ENCODE assay signal across 24 cellular contexts in the genomic region with DNA sequence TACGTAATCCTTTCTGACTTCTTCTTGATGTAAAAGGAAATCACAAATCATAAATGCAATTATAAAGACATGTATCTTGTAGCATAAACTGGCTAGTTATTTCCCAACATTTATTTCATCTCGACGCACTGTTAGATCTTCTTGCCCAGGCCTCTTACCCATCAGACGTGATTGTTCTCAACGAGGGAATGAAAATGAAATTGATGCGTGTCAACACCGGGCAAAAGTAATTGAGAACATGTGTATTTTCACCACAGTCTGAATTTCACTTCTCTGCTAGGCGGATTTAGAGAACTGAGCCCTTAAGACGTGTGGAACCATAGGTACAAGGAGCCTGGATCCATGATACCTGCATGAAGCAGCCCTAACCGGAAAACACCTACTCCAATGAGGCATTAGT.
"Had no signal": no experiment of that assay in that cellular context is flagged by ENCODE, and none has a peak within 500 bp of the region (broad histone marks: within the 10 kb centered on the region; RNA-seq: fewer than 3 reads in every experiment).

No MANE protein-coding gene starts in this region.

- H3K4me3 Mint-ChIP-seq: activated CD8-positive, alpha-beta T cell treated with anti-CD3 and anti-CD28 coated beads for 36 hours; activated naive CD4-positive, alpha-beta T cell treated with anti-CD3 and anti-CD28 coated beads, Interleukin-2, amount 10 ng/mL, durations not matched to agents 7 days and 5 days; activated naive CD8-positive, alpha-beta T cell treated with anti-CD3 and anti-CD28 coated beads for 36 hours; activated T-cell treated with anti-CD3 and anti-CD28 coated beads, Interleukin-2, amount 50 U/mL, for 72 hours had no signal

- H3K4me3 ChIP-seq: adrenal gland had no signal

- FAIRE-seq: colon, RCC 7860 had no signal

- H3K4me2 ChIP-seq: SK-N-SH had no signal

- H3K4me1 Mint-ChIP-seq: activated naive CD4-positive, alpha-beta T cell treated with anti-CD3 and anti-CD28 coated beads, Interleukin-2, amount 10 ng/mL, durations not matched to agents 7 days and 5 days; activated naive CD8-positive, alpha-beta T cell treated with anti-CD3 and anti-CD28 coated beads for 36 hours had no signal

- H3K4me1 ChIP-seq: adrenal gland had no signal

- H3K36me3 Mint-ChIP-seq: activated naive CD4-positive, alpha-beta T cell treated with anti-CD3 and anti-CD28 coated beads, Interleukin-2, amount 10 ng/mL, durations not matched to agents 7 days and 5 days; activated naive CD8-positive, alpha-beta T cell treated with anti-CD3 and anti-CD28 coated beads for 36 hours had no signal

- ATAC-seq: activated CD4-positive, CD25-positive, alpha-beta regulatory T cell treated with anti-CD3 and anti-CD28 coated beads, Interleukin-2, amount 50 U/mL, for 24 hours; activated CD8-positive, alpha-beta T cell treated with anti-CD3 and anti-CD28 coated beads for 36 hours; activated T-cell treated with anti-CD3 and anti-CD28 coated beads, Interleukin-2, amount 50 U/mL, for 72 hours; PC-3 had no signal

- H3K27me3 ChIP-seq: adrenal gland had no signal

- H3K9me3 ChIP-seq: adrenal gland, SK-N-SH had no signal

- H3K9me3 Mint-ChIP-seq: activated CD8-positive, alpha-beta T cell treated with anti-CD3 and anti-CD28 coated beads for 36 hours; activated naive CD4-positive, alpha-beta T cell treated with anti-CD3 and anti-CD28 coated beads, Interleukin-2, amount 10 ng/mL, durations not matched to agents 7 days and 5 days; activated naive CD8-positive, alpha-beta T cell treated with anti-CD3 and anti-CD28 coated beads for 36 hours; activated T-cell treated with anti-CD3 and anti-CD28 coated beads, Interleukin-2, amount 50 U/mL, for 72 hours; activated T-helper 2 cell treated with anti-CD3 and anti-CD28 coated beads, Interferon-gamma antibody, Interleukin-2, Interleukin-4, amounts not matched to agents 10 μg/mL and 5 μg/mL and 100 μg/mL, durations not matched to agents 14 hours and 24 hours and 36 hours had no signal

- H3K27me3 Mint-ChIP-seq: activated CD8-positive, alpha-beta T cell treated with anti-CD3 and anti-CD28 coated beads for 36 hours; activated naive CD4-positive, alpha-beta T cell treated with anti-CD3 and anti-CD28 coated beads, Interleukin-2, amount 10 ng/mL, durations not matched to agents 7 days and 5 days; activated naive CD8-positive, alpha-beta T cell treated with anti-CD3 and anti-CD28 coated beads for 36 hours had no signal

- H3K9ac ChIP-seq: SK-N-SH had no signal

- H3K27ac Mint-ChIP-seq: activated CD8-positive, alpha-beta T cell treated with anti-CD3 and anti-CD28 coated beads for 36 hours; activated naive CD4-positive, alpha-beta T cell treated with anti-CD3 and anti-CD28 coated beads, Interleukin-2, amount 10 ng/mL, durations not matched to agents 7 days and 5 days; activated naive CD8-positive, alpha-beta T cell treated with anti-CD3 and anti-CD28 coated beads for 36 hours; activated T-cell treated with anti-CD3 and anti-CD28 coated beads, Interleukin-2, amount 50 U/mL, for 72 hours; activated T-helper 2 cell treated with anti-CD3 and anti-CD28 coated beads, Interferon-gamma antibody, Interleukin-2, Interleukin-4, amounts not matched to agents 10 μg/mL and 5 μg/mL and 100 μg/mL, durations not matched to agents 14 hours and 24 hours and 36 hours had no signal

- H3K36me3 ChIP-seq: adrenal gland had no signal

- H3K27ac ChIP-seq: adrenal gland had no signal

- DNase-seq: activated CD4-positive, alpha-beta T cell treated with anti-CD3 and anti-CD28 coated beads for 4 hours; activated CD8-positive, alpha-beta memory T cell treated with anti-CD3 and anti-CD28 coated beads, Interleukin-2, amount 50 U/mL, for 4 hours; activated CD8-positive, alpha-beta T cell treated with anti-CD3 and anti-CD28 coated beads for 36 hours; activated gamma-delta T cell treated with Interleukin-2 at 50 U/mL for 16 hours; activated naive CD4-positive, alpha-beta T cell treated with anti-CD3 and anti-CD28 coated beads, Interleukin-2, amount 10 ng/mL, durations not matched to agents 7 days and 5 days; activated naive CD8-positive, alpha-beta T cell treated with anti-CD3 and anti-CD28 coated beads for 36 hours; activated T-cell treated with anti-CD3 and anti-CD28 coated beads, Interleukin-2, amount 50 U/mL, for 72 hours; adrenal gland; anterior cingulate cortex; cerebellar nuclear complex; KBM-7; NCI-H1092; NCI-H1930; NCI-H345; NCI-H510A treated with DMSO at 0.1 percent for 48 hours; NCI-H69; PC-3; SIG-M5; SK-N-SH; T-helper 1 cell had no signal
